Comparison of ENCODE assay signal across 21 cellular contexts in the genomic region with DNA sequence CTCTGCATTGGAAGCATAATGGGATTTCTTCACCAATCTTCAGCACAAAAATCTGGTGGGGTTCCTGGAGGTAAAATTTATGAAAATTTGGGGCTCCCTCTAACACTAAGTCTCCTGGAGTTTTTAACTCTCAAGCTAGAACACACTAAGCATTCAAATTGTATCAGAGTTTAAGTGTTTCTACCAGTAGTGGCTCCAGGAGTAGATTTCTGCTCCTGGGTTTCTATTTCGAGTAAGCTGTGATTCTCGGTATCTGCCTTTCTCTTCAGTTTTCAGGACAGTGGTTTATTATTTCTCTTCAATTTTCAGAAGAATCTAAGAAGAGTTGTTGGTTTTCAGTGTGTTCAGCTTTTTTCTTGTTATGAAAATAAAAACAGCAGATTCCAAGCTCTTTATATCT.
"Had no signal": no experiment of that assay in that cellular context is flagged by ENCODE, and none has a peak within 500 bp of the region (broad histone marks: within the 10 kb centered on the region; RNA-seq: fewer than 3 reads in every experiment).

No MANE protein-coding gene starts in this region.

- H3K9me3 ChIP-seq: esophagus squamous epithelium, psoas muscle, right lobe of liver, upper lobe of left lung, uterus had no signal

- DNase-seq: effector memory CD4-positive, alpha-beta T cell; esophagus squamous epithelium; foreskin keratinocyte; immature natural killer cell; left ventricle myocardium inferior; lower lobe of right lung; psoas muscle; retina; right lobe of liver; spleen; stimulated activated CD4-positive, alpha-beta T cell treated with anti-CD3 and anti-CD28 coated beads, Interleukin-15, amount 100 ng/mL, for 24 hours; stimulated activated CD4-positive, alpha-beta T cell treated with anti-CD3 and anti-CD28 coated beads, Interleukin-1b, Interleukin-23, amount 100 ng/mL, for 48 hours; stimulated activated CD4-positive, alpha-beta T cell treated with anti-CD3 and anti-CD28 coated beads, Interleukin-4, amount 100 ng/mL, for 24 hours; tibial artery; upper lobe of left lung; uterus had no signal

- ATAC-seq: foreskin keratinocyte; lower lobe of right lung; natural killer cell treated with Interleukin-12 subunit alpha and Interleukin-12 subunit beta and Interleukin-15 and Interleukin-18, amount 100 ng/mL, for 72 hours; psoas muscle; right lobe of liver; stimulated activated memory B cell treated with anti-CD40 and anti-IgM and Interleukin-4, amounts not matched to agents 10 μg/mL and 1 μg/mL and 100 μg/mL, for 72 hours had no signal

- H3K4me3 ChIP-seq: esophagus squamous epithelium, left ventricle myocardium inferior, lower lobe of right lung, psoas muscle, right lobe of liver, spleen, tibial artery, upper lobe of left lung, uterus had no signal

- H3K4me3 Mint-ChIP-seq: immature natural killer cell; memory B cell; mesothelial cell of epicardium; natural killer cell treated with Interleukin-12 subunit alpha and Interleukin-12 subunit beta and Interleukin-15 and Interleukin-18, amount 100 ng/mL, for 72 hours; stimulated activated memory B cell treated with anti-CD40 and anti-IgM and Interleukin-4, amounts not matched to agents 10 μg/mL and 1 μg/mL and 100 μg/mL, for 72 hours; stimulated activated naive CD8-positive, alpha-beta T cell treated with anti-CD3 and anti-CD28 coated beads, Interleukin-15, Interleukin-2, amounts not matched to agents 100 ng/mL and 50 ng/mL, for 24 hours had no signal

- H3K27ac ChIP-seq: esophagus squamous epithelium, foreskin keratinocyte, left ventricle myocardium inferior, lower lobe of right lung, psoas muscle, right lobe of liver, spleen, tibial artery, upper lobe of left lung, uterus had no signal

- H3K4me1 ChIP-seq: esophagus squamous epithelium, foreskin keratinocyte, left ventricle myocardium inferior, lower lobe of right lung, psoas muscle, right lobe of liver, spleen, tibial artery, upper lobe of left lung, uterus had no signal

- H3K27ac Mint-ChIP-seq: immature natural killer cell; memory B cell; mesothelial cell of epicardium; natural killer cell treated with Interleukin-12 subunit alpha and Interleukin-12 subunit beta and Interleukin-15 and Interleukin-18, amount 100 ng/mL, for 72 hours; stimulated activated memory B cell treated with anti-CD40 and anti-IgM and Interleukin-4, amounts not matched to agents 10 μg/mL and 1 μg/mL and 100 μg/mL, for 72 hours; stimulated activated naive CD8-positive, alpha-beta T cell treated with anti-CD3 and anti-CD28 coated beads, Interleukin-15, Interleukin-2, amounts not matched to agents 100 ng/mL and 50 ng/mL, for 24 hours had no signal

- H3K27me3 ChIP-seq: esophagus squamous epithelium, foreskin keratinocyte, right lobe of liver, spleen, tibial artery, upper lobe of left lung, uterus had no signal

- H3K36me3 ChIP-seq: esophagus squamous epithelium, left ventricle myocardium inferior, lower lobe of right lung, right lobe of liver, spleen, tibial artery, upper lobe of left lung, uterus had no signal

- H3K27me3 Mint-ChIP-seq: memory B cell; natural killer cell treated with Interleukin-12 subunit alpha and Interleukin-12 subunit beta and Interleukin-15 and Interleukin-18, amount 100 ng/mL, for 72 hours; stimulated activated memory B cell treated with anti-CD40 and anti-IgM and Interleukin-4, amounts not matched to agents 10 μg/mL and 1 μg/mL and 100 μg/mL, for 72 hours; stimulated activated naive CD8-positive, alpha-beta T cell treated with anti-CD3 and anti-CD28 coated beads, Interleukin-15, Interleukin-2, amounts not matched to agents 100 ng/mL and 50 ng/mL, for 24 hours had no signal

- H3K4me1 Mint-ChIP-seq: immature natural killer cell; memory B cell; stimulated activated memory B cell treated with anti-CD40 and anti-IgM and Interleukin-4, amounts not matched to agents 10 μg/mL and 1 μg/mL and 100 μg/mL, for 72 hours had no signal

- H3K36me3 Mint-ChIP-seq: memory B cell; mesothelial cell of epicardium; stimulated activated memory B cell treated with anti-CD40 and anti-IgM and Interleukin-4, amounts not matched to agents 10 μg/mL and 1 μg/mL and 100 μg/mL, for 72 hours had no signal
